Comparison of ENCODE assay signal across 9 cellular contexts in genomic region chr1:64361974-64362373, GRCh38.
"Had no signal": no experiment of that assay in that cellular context is flagged by ENCODE, and none has a peak within 500 bp of the region (broad histone marks: within the 10 kb centered on the region; RNA-seq: fewer than 3 reads in every experiment).

No MANE protein-coding gene starts in this region.

- H3K27ac ChIP-seq: GM23248 had no signal

- H3K4me3 ChIP-seq: GM23248, GM23338, HAP-1 had no signal

- H3K4me1 ChIP-seq: HAP-1 had no signal

- H3K36me3 ChIP-seq: HAP-1 had no signal

- H3K9me3 ChIP-seq: HAP-1 had no signal

- DNase-seq: GM23248, GOT3, H7, H9, HCEC 1CT, HFFc6 had no signal

- ATAC-seq: GM23338, HCT116 had no signal

- H3K9ac ChIP-seq: GM23248 had no signal
